In the genomic region with DNA sequence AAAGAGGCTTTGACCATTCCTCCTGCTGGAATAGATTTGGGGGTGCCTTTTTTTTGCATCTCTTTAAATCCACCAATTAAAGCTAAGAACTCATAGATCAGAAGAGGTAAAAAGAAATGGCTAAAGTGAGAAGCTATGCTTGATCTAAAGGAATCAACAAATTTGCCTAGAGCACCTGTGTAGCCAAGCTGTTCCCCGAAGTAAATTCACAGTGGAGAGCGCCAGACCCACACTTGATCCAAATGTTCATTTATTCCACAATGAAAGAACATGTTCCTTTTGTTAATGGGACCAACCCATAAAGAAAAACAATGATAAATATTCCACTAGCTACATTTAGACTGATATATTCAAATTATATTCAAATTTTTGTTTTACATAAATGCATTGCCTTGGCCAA, we compare ENCODE assay signal across 10 cellular contexts.
"Had no signal": no experiment of that assay in that cellular context is flagged by ENCODE, and none has a peak within 500 bp of the region (broad histone marks: within the 10 kb centered on the region; RNA-seq: fewer than 3 reads in every experiment).

No MANE protein-coding gene starts in this region.

- H3K4me3 Mint-ChIP-seq: HFFc6, IgD-negative memory B cell had no signal

- H3K27me3 Mint-ChIP-seq: IgD-negative memory B cell had no signal

- H3K27ac ChIP-seq: HL-60, KMS-11 had no signal

- H3K9me3 ChIP-seq: HAP-1 had no signal

- DNase-seq: GOT3, H7, HFFc6, KBM-7 had no signal

- H3K9me3 Mint-ChIP-seq: HFFc6, IgD-negative memory B cell had no signal

- ATAC-seq: HCT116, HepG2 had no signal

- H3K4me3 ChIP-seq: HAP-1 had no signal

- H3K4me1 ChIP-seq: HAP-1 had no signal

- H3K27ac Mint-ChIP-seq: HFFc6 had no signal

- H3K9ac ChIP-seq: KMS-11 had no signal
